In the genomic region with DNA sequence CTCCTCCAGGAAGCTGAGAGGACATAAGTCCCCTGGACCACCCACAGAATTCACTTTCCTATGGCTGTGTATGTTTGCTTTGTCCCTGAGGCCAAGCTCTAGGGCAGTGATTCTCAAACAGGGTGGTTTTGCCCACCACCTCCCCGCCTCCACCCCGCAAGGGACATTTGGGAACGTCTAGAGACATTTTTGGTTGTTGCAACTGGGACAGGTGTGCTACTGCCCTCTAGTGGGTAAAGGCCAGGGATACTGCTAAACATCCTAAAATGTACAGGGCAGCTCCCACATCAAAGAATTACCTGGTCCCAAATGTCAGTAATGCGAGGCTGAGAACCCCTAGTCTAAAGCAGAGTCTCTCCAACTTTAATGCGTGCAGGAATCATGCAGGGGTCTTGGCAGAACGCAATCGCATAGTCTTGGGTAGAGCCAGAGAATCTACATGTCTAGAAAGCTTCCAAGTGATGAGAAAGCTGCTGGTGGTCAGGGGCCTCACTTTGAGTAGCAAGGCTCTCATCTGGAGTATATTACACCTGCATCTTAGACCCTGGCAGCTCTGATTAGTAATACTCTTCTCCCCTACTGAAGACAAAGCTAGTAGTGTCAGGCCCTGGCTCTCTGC, we compare ENCODE assay signal across 8 cellular contexts. TPM values are rescaled to one million over a fixed set of nuclear protein-coding genes. Genes with fewer than 3 reads are reported as not detected.
DNase-seq lines count a peak whose midpoint lies in the region; ATAC-seq and TF ChIP-seq lines count a peak whose summit lies in the region.

No MANE protein-coding gene starts in this region.

- peaks cover 54% of the 10 kb centered on the region for H3K4me1 ChIP-seq in SJSA1 (replicated peaks)

- peak; percentile 77 for TF ChIP-seq CTCF in glutamatergic neuron (IDR thresholded peaks at IDR 0.05; ENCODE audit: partially characterized antibody, unreplicated experiment)

- H3K36me3 Mint-ChIP-seq in glutamatergic neuron (ENCODE audit: unreplicated experiment), result no peaks in the 10 kb centered on the region

- peaks cover 2% of the 10 kb centered on the region for H3K9me3 Mint-ChIP-seq in glutamatergic neuron (ENCODE audit: unreplicated experiment)

- no peaks in the 10 kb centered on the region for H3K36me3 ChIP-seq in SJSA1

- no peak overlapping the region for H3K4me3 Mint-ChIP-seq in glutamatergic neuron (ENCODE audit: unreplicated experiment)

- peak overlapping the region; percentile 73 for H3K27ac ChIP-seq in SJSA1

- H3K27me3 Mint-ChIP-seq in glutamatergic neuron (ENCODE audit: unreplicated experiment), result peaks cover 9% of the 10 kb centered on the region

- ATAC-seq in HG03460 (IDR thresholded peaks at IDR 0.05; ENCODE audit: unreplicated experiment) (no peak), HG02840 (IDR thresholded peaks at IDR 0.05; ENCODE audit: low FRiP score, unreplicated experiment) (no peak)

- DNase-seq in DMS 273 (lab: John Stamatoyannopoulos, UW; ENCODE audit: unreplicated experiment), result peak; percentile 83
- DNase-seq in HuH-7.5 (ENCODE audit: low spot score), result peak; percentile 75
- peak in 1 of 2 experiments; percentile 84 for DNase-seq in SJSA1 (ENCODE audit: low read depth in 1 of 2, low spot score in 2 of 2)
- peak; percentile 54 for DNase-seq in activated naive CD4-positive, alpha-beta T cell treated with anti-CD3 and anti-CD28 coated beads, Interleukin-2, amount 50 U/mL, for 16 hours
- no peak for DNase-seq in glutamatergic neuron
- peak; percentile 60 for DNase-seq in putamen (ENCODE audit: low spot score)

- peaks cover 5% of the 10 kb centered on the region for H3K4me1 Mint-ChIP-seq in glutamatergic neuron (ENCODE audit: low read depth, unreplicated experiment)

- H3K27me3 ChIP-seq in SJSA1 (replicated peaks), result no peaks in the 10 kb centered on the region

- no peaks in the 10 kb centered on the region for H3K9me3 ChIP-seq in SJSA1 (replicated peaks)

- no peak overlapping the region for H3K4me3 ChIP-seq in SJSA1

- no peak overlapping the region for H3K27ac Mint-ChIP-seq in glutamatergic neuron (ENCODE audit: unreplicated experiment)

RNA-seq across cellular contexts. Expression of gene KCNS1, which starts 5.1 kb away (rescaled TPM):
- total RNA-seq in SJSA1 (2014; rRNA removed; shearing (Covaris generic)), result not detected in 2 replicates
- total RNA-seq in glutamatergic neuron (ENCODE audit: unreplicated experiment), result not detected

RNA-seq across cellular contexts. Expression of gene WFDC5, which starts 19.1 kb away (rescaled TPM):
- total RNA-seq in SJSA1 (2014; rRNA removed; shearing (Covaris generic)), result not detected in 2 replicates
- not detected for total RNA-seq in glutamatergic neuron (ENCODE audit: unreplicated experiment)

RNA-seq across cellular contexts. Expression of gene WFDC12, which starts 28.4 kb away (rescaled TPM):
- total RNA-seq in SJSA1 (2014; rRNA removed; shearing (Covaris generic)), result not detected in 2 replicates
- total RNA-seq in glutamatergic neuron (ENCODE audit: unreplicated experiment), result not detected
